In genomic region chr3:4421121-4421520, GRCh38 we compare ENCODE assay signal across 9 cellular contexts. TPM values are rescaled to one million over a fixed set of nuclear protein-coding genes. Genes with fewer than 3 reads are reported as not detected.
DNase-seq lines count a peak whose midpoint lies in the region; ATAC-seq and TF ChIP-seq lines count a peak whose summit lies in the region.
"Had no signal": no experiment of that assay in that cellular context is flagged by ENCODE, and none has a peak within 500 bp of the region (broad histone marks: within the 10 kb centered on the region; RNA-seq: fewer than 3 reads in every experiment).

No MANE protein-coding gene starts in this region.

- no peak overlapping the region for H3K4me3 ChIP-seq in prostate gland

- H3K36me3 ChIP-seq in prostate gland, result no peaks in the 10 kb centered on the region

- H3K27ac ChIP-seq in prostate gland, result no peak overlapping the region

- TF ChIP-seq POLR2A in prostate gland (IDR thresholded peaks at IDR 0.05), result no peak

- no peaks in the 10 kb centered on the region for H3K27me3 ChIP-seq in prostate gland (replicated peaks; ENCODE audit: insufficient read depth)

- no peak for TF ChIP-seq CTCF in prostate gland (IDR thresholded peaks at IDR 0.05)

- ATAC-seq in HG02973 (IDR thresholded peaks at IDR 0.05; ENCODE audit: unreplicated experiment) (peak; percentile 78), SK-N-SH treated with all-trans-retinoic acid at 6 μM for 48 hours (peak; percentile 32; the same call in 2 of the 3 replicates)

- intact Hi-C loops in prostate gland (cut with DNase I), result no loop called here

- DNase-seq in SKM-1 treated with dmso at 0.1 percent for 144 hours (lab: John Stamatoyannopoulos, UW; ENCODE audit: unreplicated experiment), result peak; percentile 17
- DNase-seq in SKM-1 (lab: John Stamatoyannopoulos, UW; ENCODE audit: unreplicated experiment), result no peak
- peak; percentile 80 for DNase-seq in myocyte (ENCODE audit: low read depth)
- no peak for DNase-seq in NCI-H1930 (lab: John Stamatoyannopoulos, UW)
- DNase-seq in prostate gland (ENCODE audit: low spot score), result no peak
- DNase-seq in NCI-H2227 (lab: John Stamatoyannopoulos, UW; ENCODE audit: unreplicated experiment), result no peak
- DNase-seq: left cardiac atrium had no signal

- H3K9me3 ChIP-seq in prostate gland, result no peaks in the 10 kb centered on the region

- peaks cover 3% of the 10 kb centered on the region for H3K4me1 ChIP-seq in prostate gland (replicated peaks)

- WGBS in prostate gland, result 79% methylated on average over 2 of the region's 2 CpGs

TF ChIP-seq in SK-N-SH treated with all-trans-retinoic acid at 6 μM for 48 hours, 23 proteins besides CTCF, POLR2A, EP300 and RAD21:
- no peak for TF ChIP-seq SNAI2 (CRISPR knock-in tag; IDR thresholded peaks at IDR 0.05)

RNA-seq across cellular contexts. Expression of gene SUMF1, which starts 45.9 kb away (rescaled TPM):
- total RNA-seq in myocyte, result 37.1 and 40.3 TPM in 2 replicates
- polyA plus RNA-seq in myocyte (2012), result 57.5 TPM
- total RNA-seq in prostate gland, result 10 to 100 TPM; 58.5 to 59.1 TPM

Comparison
In these comparisons a context has a peak if more than half of its experiments do, and no peak if none do; other contexts are left out.
1. DNase-seq: peak in SKM-1 treated with dmso at 0.1 percent for 144 hours (single experiment) and myocyte (single experiment); none in SKM-1 (single experiment), NCI-H1930 (0 of 2), prostate gland (single experiment) and NCI-H2227 (single experiment).